Comparison of ENCODE assay signal across 1 cellular context in the genomic region with DNA sequence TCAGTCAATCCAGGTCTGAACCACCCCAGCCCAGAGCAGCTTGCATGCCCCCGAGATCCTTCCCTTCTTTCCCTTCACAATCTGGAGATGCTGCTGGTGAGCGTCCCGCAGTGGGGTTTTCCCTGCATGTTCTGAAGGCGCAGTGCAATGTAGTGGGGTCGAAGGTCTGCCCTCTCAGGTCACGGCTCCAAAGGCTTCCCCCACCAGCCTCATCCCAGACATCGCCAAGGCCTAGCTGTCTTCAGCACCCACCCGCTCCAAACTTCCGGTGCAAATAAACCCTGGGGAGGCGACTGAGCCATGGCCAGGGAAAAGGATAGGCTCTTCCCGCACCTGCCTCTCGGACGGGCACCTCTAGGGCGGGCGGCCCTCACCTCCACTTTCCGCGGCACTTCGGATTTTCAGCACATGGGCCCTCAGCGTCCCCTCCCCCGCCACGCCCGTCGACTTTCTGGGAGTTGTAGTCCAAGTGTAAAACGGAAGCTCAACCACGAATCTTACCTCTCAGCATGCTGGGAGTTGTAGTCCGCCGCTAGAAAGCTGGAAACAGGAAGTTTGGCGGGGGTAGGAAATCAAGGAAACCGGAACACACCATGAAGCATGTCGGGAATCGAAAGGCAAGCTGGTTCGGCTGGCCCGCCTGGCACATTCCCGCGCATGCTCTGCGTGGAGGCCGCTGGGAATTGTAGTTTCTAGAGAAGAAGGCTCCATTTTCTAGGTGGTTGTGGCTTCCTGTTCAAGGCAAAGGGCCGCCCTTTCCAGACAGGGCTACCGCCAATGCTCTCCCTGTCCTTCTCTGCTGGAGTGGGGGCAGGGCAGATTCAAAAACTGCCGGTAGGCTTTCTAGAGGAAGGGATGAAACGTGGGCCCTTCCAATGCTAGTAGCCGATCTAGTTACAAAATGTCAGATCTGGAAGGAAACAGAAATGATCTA.
TF ChIP-seq lines count a peak whose summit lies in the region.

A gene (minus strand): TSS at position 410 of the 934 bp plus-strand sequence. CDS start 2,384 bp downstream, outside the sequence.

TF ChIP-seq in HepG2, 621 proteins besides CTCF, POLR2A, EP300 and RAD21 (continued from another document and continues in another):
- TF ChIP-seq, protein P1, sequence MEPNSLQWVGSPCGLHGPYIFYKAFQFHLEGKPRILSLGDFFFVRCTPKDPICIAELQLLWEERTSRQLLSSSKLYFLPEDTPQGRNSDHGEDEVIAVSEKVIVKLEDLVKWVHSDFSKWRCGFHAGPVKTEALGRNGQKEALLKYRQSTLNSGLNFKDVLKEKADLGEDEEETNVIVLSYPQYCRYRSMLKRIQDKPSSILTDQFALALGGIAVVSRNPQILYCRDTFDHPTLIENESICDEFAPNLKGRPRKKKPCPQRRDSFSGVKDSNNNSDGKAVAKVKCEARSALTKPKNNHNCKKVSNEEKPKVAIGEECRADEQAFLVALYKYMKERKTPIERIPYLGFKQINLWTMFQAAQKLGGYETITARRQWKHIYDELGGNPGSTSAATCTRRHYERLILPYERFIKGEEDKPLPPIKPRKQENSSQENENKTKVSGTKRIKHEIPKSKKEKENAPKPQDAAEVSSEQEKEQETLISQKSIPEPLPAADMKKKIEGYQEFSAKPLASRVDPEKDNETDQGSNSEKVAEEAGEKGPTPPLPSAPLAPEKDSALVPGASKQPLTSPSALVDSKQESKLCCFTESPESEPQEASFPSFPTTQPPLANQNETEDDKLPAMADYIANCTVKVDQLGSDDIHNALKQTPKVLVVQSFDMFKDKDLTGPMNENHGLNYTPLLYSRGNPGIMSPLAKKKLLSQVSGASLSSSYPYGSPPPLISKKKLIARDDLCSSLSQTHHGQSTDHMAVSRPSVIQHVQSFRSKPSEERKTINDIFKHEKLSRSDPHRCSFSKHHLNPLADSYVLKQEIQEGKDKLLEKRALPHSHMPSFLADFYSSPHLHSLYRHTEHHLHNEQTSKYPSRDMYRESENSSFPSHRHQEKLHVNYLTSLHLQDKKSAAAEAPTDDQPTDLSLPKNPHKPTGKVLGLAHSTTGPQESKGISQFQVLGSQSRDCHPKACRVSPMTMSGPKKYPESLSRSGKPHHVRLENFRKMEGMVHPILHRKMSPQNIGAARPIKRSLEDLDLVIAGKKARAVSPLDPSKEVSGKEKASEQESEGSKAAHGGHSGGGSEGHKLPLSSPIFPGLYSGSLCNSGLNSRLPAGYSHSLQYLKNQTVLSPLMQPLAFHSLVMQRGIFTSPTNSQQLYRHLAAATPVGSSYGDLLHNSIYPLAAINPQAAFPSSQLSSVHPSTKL (CRISPR knock-in tag; IDR thresholded peaks at IDR 0.05) = no peak; the same call in none of the 2 replicates
- TF ChIP-seq ATRX (CRISPR knock-in tag; IDR thresholded peaks at IDR 0.05; ENCODE audit: borderline replicate concordance) (no peak), ZMAT3 (CRISPR knock-in tag; conservative IDR thresholded peaks at IDR 0.05) (no peak), PAWR (CRISPR knock-in tag; IDR thresholded peaks at IDR 0.05; ENCODE audit: borderline replicate concordance) (0 out of 2 replicates have a peak, but pooled peaks have one; percentile 30), ZFY (CRISPR knock-in tag; IDR thresholded peaks at IDR 0.05) (peak; percentile 98), SIX4 (CRISPR knock-in tag; IDR thresholded peaks at IDR 0.05) (0 out of 2 replicates have a peak, but pooled peaks have one; percentile 61), ZNF724P (CRISPR knock-in tag; IDR thresholded peaks at IDR 0.05; ENCODE audit: borderline replicate concordance) (0 out of 2 replicates have a peak, but pooled peaks have one; percentile 19), ISL2 (CRISPR knock-in tag; IDR thresholded peaks at IDR 0.05) (no peak), ZNF768 (CRISPR knock-in tag; IDR thresholded peaks at IDR 0.05) (no peak; the same call in 1 of the 2 replicates), HNRNPH1 (optimal IDR thresholded peaks at IDR 0.05; ENCODE audit: low read depth, low read length) (peak; percentile 48), ZNF329 (CRISPR knock-in tag; IDR thresholded peaks at IDR 0.05; ENCODE audit: low read depth) (no peak; the same call in 1 of the 2 replicates), HDAC6 (IDR thresholded peaks at IDR 0.05; ENCODE audit: low read depth, low read length) (no peak), ZBTB21 (CRISPR knock-in tag; IDR thresholded peaks at IDR 0.05) (no peak; the same call in 1 of the 2 replicates), ZNF232 (CRISPR knock-in tag; IDR thresholded peaks at IDR 0.05; ENCODE audit: borderline replicate concordance) (0 out of 2 replicates have a peak, but pooled peaks have one; percentile 33), ZBTB42 (CRISPR knock-in tag; IDR thresholded peaks at IDR 0.05) (no peak), ZNF7 (CRISPR knock-in tag; IDR thresholded peaks at IDR 0.05) (no peak), ZNF260 (CRISPR knock-in tag; IDR thresholded peaks at IDR 0.05; ENCODE audit: borderline replicate concordance, low read depth) (no peak), ZBTB38 (CRISPR knock-in tag; IDR thresholded peaks at IDR 0.05) (peak; percentile 90), NR2C2 (CRISPR knock-in tag; IDR thresholded peaks at IDR 0.05; ENCODE audit: borderline replicate concordance) (peak; percentile 95), ZNF777 (CRISPR knock-in tag; IDR thresholded peaks at IDR 0.05) (peak; percentile 60), ESRRA (CRISPR knock-in tag; IDR thresholded peaks at IDR 0.05; ENCODE audit: low read depth) (peak; percentile 56), IKZF1 (IDR thresholded peaks at IDR 0.05) (no peak), MLLT10 (CRISPR knock-in tag; IDR thresholded peaks at IDR 0.05) (no peak), ZNF501 (CRISPR knock-in tag; IDR thresholded peaks at IDR 0.05) (peak; percentile 99), ZNF333 (CRISPR knock-in tag; IDR thresholded peaks at IDR 0.05; ENCODE audit: borderline replicate concordance) (peak; percentile 90), ZNF205 (CRISPR knock-in tag; IDR thresholded peaks at IDR 0.05) (peak; percentile 46; the same call in 1 of the 2 replicates), SIN3A (IDR thresholded peaks at IDR 0.05; ENCODE audit: borderline replicate concordance, low read depth, low read length) (peak; percentile 23; the same call in 1 of the 2 replicates), ZKSCAN5 (CRISPR knock-in tag; IDR thresholded peaks at IDR 0.05) (peak; percentile 89), TARDBP (CRISPR knock-in tag; IDR thresholded peaks at IDR 0.05) (peak; percentile 94), ZNF12 (CRISPR knock-in tag; IDR thresholded peaks at IDR 0.05) (no peak; the same call in 1 of the 2 replicates), ZNF790 (CRISPR knock-in tag; IDR thresholded peaks at IDR 0.05; ENCODE audit: borderline replicate concordance) (no peak; the same call in 1 of the 2 replicates)
- TF ChIP-seq, protein P2, sequence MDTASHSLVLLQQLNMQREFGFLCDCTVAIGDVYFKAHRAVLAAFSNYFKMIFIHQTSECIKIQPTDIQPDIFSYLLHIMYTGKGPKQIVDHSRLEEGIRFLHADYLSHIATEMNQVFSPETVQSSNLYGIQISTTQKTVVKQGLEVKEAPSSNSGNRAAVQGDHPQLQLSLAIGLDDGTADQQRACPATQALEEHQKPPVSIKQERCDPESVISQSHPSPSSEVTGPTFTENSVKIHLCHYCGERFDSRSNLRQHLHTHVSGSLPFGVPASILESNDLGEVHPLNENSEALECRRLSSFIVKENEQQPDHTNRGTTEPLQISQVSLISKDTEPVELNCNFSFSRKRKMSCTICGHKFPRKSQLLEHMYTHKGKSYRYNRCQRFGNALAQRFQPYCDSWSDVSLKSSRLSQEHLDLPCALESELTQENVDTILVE (CRISPR knock-in tag; IDR thresholded peaks at IDR 0.05) = peak; percentile 81
- TF ChIP-seq, protein P3, sequence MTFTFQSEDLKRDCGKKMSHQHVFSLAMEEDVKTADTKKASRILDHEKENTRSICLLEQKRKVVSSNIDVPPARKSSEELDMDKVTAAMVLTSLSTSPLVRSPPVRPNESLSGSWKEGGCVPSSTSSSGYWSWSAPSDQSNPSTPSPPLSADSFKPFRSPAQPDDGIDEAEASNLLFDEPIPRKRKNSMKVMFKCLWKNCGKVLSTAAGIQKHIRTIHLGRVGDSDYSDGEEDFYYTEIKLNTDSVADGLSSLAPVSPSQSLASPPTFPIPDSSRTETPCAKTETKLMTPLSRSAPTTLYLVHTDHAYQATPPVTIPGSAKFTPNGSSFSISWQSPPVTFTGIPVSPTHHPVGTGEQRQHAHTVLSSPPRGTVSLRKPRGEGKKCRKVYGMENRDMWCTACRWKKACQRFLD (CRISPR knock-in tag; IDR thresholded peaks at IDR 0.05; ENCODE audit: borderline replicate concordance) = peak; percentile 83; the same call in 1 of the 2 replicates
- TF ChIP-seq, protein P4, sequence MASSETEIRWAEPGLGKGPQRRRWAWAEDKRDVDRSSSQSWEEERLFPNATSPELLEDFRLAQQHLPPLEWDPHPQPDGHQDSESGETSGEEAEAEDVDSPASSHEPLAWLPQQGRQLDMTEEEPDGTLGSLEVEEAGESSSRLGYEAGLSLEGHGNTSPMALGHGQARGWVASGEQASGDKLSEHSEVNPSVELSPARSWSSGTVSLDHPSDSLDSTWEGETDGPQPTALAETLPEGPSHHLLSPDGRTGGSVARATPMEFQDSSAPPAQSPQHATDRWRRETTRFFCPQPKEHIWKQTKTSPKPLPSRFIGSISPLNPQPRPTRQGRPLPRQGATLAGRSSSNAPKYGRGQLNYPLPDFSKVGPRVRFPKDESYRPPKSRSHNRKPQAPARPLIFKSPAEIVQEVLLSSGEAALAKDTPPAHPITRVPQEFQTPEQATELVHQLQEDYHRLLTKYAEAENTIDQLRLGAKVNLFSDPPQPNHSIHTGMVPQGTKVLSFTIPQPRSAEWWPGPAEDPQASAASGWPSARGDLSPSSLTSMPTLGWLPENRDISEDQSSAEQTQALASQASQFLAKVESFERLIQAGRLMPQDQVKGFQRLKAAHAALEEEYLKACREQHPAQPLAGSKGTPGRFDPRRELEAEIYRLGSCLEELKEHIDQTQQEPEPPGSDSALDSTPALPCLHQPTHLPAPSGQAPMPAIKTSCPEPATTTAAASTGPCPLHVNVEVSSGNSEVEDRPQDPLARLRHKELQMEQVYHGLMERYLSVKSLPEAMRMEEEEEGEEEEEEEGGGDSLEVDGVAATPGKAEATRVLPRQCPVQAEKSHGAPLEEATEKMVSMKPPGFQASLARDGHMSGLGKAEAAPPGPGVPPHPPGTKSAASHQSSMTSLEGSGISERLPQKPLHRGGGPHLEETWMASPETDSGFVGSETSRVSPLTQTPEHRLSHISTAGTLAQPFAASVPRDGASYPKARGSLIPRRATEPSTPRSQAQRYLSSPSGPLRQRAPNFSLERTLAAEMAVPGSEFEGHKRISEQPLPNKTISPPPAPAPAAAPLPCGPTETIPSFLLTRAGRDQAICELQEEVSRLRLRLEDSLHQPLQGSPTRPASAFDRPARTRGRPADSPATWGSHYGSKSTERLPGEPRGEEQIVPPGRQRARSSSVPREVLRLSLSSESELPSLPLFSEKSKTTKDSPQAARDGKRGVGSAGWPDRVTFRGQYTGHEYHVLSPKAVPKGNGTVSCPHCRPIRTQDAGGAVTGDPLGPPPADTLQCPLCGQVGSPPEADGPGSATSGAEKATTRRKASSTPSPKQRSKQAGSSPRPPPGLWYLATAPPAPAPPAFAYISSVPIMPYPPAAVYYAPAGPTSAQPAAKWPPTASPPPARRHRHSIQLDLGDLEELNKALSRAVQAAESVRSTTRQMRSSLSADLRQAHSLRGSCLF (CRISPR knock-in tag; IDR thresholded peaks at IDR 0.05; ENCODE audit: borderline replicate concordance) = no peak
- TF ChIP-seq, protein P5, sequence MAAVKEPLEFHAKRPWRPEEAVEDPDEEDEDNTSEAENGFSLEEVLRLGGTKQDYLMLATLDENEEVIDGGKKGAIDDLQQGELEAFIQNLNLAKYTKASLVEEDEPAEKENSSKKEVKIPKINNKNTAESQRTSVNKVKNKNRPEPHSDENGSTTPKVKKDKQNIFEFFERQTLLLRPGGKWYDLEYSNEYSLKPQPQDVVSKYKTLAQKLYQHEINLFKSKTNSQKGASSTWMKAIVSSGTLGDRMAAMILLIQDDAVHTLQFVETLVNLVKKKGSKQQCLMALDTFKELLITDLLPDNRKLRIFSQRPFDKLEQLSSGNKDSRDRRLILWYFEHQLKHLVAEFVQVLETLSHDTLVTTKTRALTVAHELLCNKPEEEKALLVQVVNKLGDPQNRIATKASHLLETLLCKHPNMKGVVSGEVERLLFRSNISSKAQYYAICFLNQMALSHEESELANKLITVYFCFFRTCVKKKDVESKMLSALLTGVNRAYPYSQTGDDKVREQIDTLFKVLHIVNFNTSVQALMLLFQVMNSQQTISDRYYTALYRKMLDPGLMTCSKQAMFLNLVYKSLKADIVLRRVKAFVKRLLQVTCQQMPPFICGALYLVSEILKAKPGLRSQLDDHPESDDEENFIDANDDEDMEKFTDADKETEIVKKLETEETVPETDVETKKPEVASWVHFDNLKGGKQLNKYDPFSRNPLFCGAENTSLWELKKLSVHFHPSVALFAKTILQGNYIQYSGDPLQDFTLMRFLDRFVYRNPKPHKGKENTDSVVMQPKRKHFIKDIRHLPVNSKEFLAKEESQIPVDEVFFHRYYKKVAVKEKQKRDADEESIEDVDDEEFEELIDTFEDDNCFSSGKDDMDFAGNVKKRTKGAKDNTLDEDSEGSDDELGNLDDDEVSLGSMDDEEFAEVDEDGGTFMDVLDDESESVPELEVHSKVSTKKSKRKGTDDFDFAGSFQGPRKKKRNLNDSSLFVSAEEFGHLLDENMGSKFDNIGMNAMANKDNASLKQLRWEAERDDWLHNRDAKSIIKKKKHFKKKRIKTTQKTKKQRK (IDR thresholded peaks at IDR 0.05; ENCODE audit: low read length) = no peak
- TF ChIP-seq, protein P6, sequence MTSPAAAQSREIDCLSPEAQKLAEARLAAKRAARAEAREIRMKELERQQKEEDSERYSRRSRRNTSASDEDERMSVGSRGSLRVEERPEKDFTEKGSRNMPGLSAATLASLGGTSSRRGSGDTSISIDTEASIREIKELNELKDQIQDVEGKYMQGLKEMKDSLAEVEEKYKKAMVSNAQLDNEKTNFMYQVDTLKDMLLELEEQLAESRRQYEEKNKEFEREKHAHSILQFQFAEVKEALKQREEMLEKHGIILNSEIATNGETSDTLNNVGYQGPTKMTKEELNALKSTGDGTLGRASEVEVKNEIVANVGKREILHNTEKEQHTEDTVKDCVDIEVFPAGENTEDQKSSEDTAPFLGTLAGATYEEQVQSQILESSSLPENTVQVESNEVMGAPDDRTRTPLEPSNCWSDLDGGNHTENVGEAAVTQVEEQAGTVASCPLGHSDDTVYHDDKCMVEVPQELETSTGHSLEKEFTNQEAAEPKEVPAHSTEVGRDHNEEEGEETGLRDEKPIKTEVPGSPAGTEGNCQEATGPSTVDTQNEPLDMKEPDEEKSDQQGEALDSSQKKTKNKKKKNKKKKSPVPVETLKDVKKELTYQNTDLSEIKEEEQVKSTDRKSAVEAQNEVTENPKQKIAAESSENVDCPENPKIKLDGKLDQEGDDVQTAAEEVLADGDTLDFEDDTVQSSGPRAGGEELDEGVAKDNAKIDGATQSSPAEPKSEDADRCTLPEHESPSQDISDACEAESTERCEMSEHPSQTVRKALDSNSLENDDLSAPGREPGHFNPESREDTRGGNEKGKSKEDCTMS (CRISPR knock-in tag; conservative IDR thresholded peaks at IDR 0.05) = no peak
- TF ChIP-seq, protein P7, sequence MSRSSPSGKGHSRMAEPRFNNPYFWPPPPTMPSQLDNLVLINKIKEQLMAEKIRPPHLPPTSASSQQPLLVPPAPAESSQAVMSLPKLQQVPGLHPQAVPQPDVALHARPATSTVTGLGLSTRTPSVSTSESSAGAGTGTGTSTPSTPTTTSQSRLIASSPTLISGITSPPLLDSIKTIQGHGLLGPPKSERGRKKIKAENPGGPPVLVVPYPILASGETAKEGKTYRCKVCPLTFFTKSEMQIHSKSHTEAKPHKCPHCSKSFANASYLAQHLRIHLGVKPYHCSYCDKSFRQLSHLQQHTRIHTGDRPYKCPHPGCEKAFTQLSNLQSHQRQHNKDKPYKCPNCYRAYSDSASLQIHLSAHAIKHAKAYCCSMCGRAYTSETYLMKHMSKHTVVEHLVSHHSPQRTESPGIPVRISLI (CRISPR knock-in tag; IDR thresholded peaks at IDR 0.05; ENCODE audit: borderline replicate concordance) = no peak; the same call in 1 of the 2 replicates
